19 cellular contexts compared by ENCODE assay signal in the genomic region with DNA sequence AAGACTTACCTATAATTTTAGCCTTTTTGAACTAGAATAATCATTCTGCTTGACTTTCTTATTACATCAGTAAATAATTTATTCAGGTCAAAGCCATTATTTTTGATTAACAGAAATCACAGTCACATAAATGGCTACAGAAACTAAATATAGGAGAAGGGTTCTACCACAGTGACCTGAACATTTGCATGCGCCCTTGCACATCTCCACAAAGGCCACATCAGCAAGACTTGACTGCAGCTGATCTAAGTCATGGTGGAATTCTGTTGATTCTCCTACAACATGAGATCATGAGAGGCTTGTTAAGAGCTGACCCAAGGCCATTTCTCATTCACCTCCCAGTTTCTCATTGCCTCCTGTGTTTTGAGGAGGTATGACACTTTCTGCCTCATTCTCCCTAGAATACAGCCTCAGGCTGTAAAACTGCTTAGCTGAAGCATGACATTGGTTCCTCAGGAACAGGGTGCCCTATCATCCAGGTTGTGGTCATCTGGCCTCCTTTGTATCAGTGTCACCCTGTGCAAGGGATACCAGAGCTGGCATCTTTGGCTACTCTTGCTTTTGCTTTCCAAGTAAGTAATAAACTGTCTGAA. TPM values are rescaled to one million over a fixed set of nuclear protein-coding genes. Genes with fewer than 3 reads are reported as not detected.
A peak's percentile ranks its signal among the peaks of the same experiment; 100 is the strongest.
DNase-seq lines count a peak whose midpoint lies in the region; ATAC-seq and TF ChIP-seq lines count a peak whose summit lies in the region.
"Had no signal": no experiment of that assay in that cellular context is flagged by ENCODE, and none has a peak within 500 bp of the region (broad histone marks: within the 10 kb centered on the region; RNA-seq: fewer than 3 reads in every experiment).

No MANE protein-coding gene starts in this region.

- peak; percentile 78 for ATAC-seq in GM19395 (IDR thresholded peaks at IDR 0.05; ENCODE audit: unreplicated experiment)
- peak; percentile 53 for ATAC-seq in HG02678 (IDR thresholded peaks at IDR 0.05; ENCODE audit: unreplicated experiment)
- ATAC-seq in HG03432 (IDR thresholded peaks at IDR 0.05; ENCODE audit: unreplicated experiment), result peak; percentile 86
- no peak for ATAC-seq in GM21825 (IDR thresholded peaks at IDR 0.05; ENCODE audit: unreplicated experiment)
- ATAC-seq: left lung; stimulated activated naive B cell treated with anti-CD40 and anti-IgM and Interleukin-4, amounts not matched to agents 10 μg/mL and 1 μg/mL and 100 μg/mL, for 72 hours had no signal

- H3K79me2 ChIP-seq in DOHH2 (ENCODE audit: control insufficient read depth, low read length), result no peaks in the 10 kb centered on the region

- peaks cover 19% of the 10 kb centered on the region for H3K4me1 ChIP-seq in DOHH2 (ENCODE audit: control insufficient read depth, low read length)
- H3K4me1 ChIP-seq: adrenal gland, left lung, upper lobe of left lung had no signal

- no peaks in the 10 kb centered on the region for H3K36me3 ChIP-seq in DOHH2 (ENCODE audit: control insufficient read depth, low read length)
- H3K36me3 ChIP-seq: adrenal gland, left lung, upper lobe of left lung had no signal

- peak overlapping the region; percentile 39 for H3K4me2 ChIP-seq in DOHH2 (ENCODE audit: low read length)

- H3K4me3 ChIP-seq in DOHH2 (ENCODE audit: low read length) (peak overlapping the region; percentile 19), dorsolateral prefrontal cortex (no peak overlapping the region)
- H3K4me3 ChIP-seq: adrenal gland, left lung, upper lobe of left lung had no signal

- H4K20me1 ChIP-seq in DOHH2 (ENCODE audit: control insufficient read depth, insufficient read depth, low read depth, low read length), result no peaks in the 10 kb centered on the region

- H3K27ac ChIP-seq in DOHH2 (ENCODE audit: low read depth, low read length) (peak overlapping the region; percentile 7; the same call in 1 of the 2 replicates), dorsolateral prefrontal cortex (no peak overlapping the region), caudate nucleus (ENCODE audit: low read depth, low read length) (no peak overlapping the region)
- H3K27ac ChIP-seq: 22Rv1, adrenal gland, left lung, upper lobe of left lung had no signal

- peaks cover 23% of the 10 kb centered on the region for H3K9me3 ChIP-seq in DOHH2 (ENCODE audit: control insufficient read depth, insufficient read depth, low read length)

- intact Hi-C loops in dorsolateral prefrontal cortex (cut with DNase I), result no loop called here

- DNase-seq in dorsolateral prefrontal cortex, result no peak
- DNase-seq in caudate nucleus (lab: John Stamatoyannopoulos, UW), result no peak
- no peak for DNase-seq in activated CD8-positive, alpha-beta memory T cell treated with anti-CD3 and anti-CD28 coated beads, Interleukin-2, amount 50 U/mL, for 4 hours
- DNase-seq: activated CD4-positive, alpha-beta memory T cell treated with anti-CD3 and anti-CD28 coated beads, Interleukin-2, amount 10 ng/mL, durations not matched to agents 7 days and 5 days; adrenal gland; DMS53; HCEC 1CT; left lung; MV-4-11; NCI-H2081; small intestine; stimulated activated naive B cell treated with anti-CD40 and anti-IgM and Interleukin-4, amounts not matched to agents 10 μg/mL and 1 μg/mL and 100 μg/mL, for 72 hours; upper lobe of left lung had no signal

- H3K27me3 ChIP-seq in DOHH2 (ENCODE audit: control insufficient read depth, low read length), result no peaks in the 10 kb centered on the region
- no peaks in the 10 kb centered on the region for H3K27me3 ChIP-seq in dorsolateral prefrontal cortex
- H3K27me3 ChIP-seq: adrenal gland, left lung, upper lobe of left lung had no signal

- H3K9me2 ChIP-seq in DOHH2 (replicated peaks; ENCODE audit: control insufficient read depth, low read length), result no peaks in the 10 kb centered on the region

- H3F3A ChIP-seq in DOHH2 (ENCODE audit: control insufficient read depth, insufficient read depth), result no peaks in the 10 kb centered on the region

- TF ChIP-seq CTCF in DOHH2 (IDR thresholded peaks at IDR 0.05; ENCODE audit: low read depth, low read length, poor library complexity, severe bottlenecking) (no peak), dorsolateral prefrontal cortex (IDR thresholded peaks at IDR 0.05 in 54 of 56, conservative IDR thresholded peaks at IDR 0.05 in 2 of 56; ENCODE audit: low read depth in 1 of 56, partially characterized antibody in 56 of 56) (no peak)

RNA-seq across cellular contexts. Expression of a gene that starts 6.7 kb away (rescaled TPM):
- total RNA-seq in dorsolateral prefrontal cortex, result 10 to 100 TPM in 119 of 120 experiments, 1 to 10 TPM in 1; 9.9 to 48.1 (median 18.4) TPM
